Comparison of ENCODE assay signal across 20 cellular contexts in the genomic region with DNA sequence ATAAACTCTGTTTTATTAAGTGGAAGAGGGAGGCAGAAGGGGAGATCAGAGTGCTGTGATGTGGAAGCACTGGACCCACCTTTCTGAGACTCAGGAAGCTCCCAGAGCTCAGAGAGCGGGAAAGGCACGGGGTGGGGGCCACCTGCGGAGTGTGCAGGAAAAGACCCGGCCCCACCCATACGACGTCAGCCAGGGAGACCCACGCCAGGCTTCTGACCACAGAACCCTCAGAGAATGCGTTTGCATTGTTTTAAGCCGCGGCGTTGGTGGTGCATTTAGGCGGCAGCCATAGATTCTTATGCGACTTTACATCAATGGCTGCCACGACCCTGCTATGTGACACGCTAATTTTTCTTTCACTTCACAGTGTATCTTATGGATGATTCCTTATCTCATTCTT.
"Had no signal": no experiment of that assay in that cellular context is flagged by ENCODE, and none has a peak within 500 bp of the region (broad histone marks: within the 10 kb centered on the region; RNA-seq: fewer than 3 reads in every experiment).

No MANE protein-coding gene starts in this region.

- ATAC-seq: left lobe of liver; mucosa of descending colon; pancreas; right lobe of liver; stimulated activated effector memory CD8-positive, alpha-beta T cell treated with anti-CD3 and anti-CD28 coated beads, Interleukin-12 subunit alpha, Interleukin-12 subunit beta, amount 100 ng/mL, for 72 hours had no signal

- DNase-seq: dermis blood vessel endothelial cell; effector memory CD4-positive, alpha-beta T cell; head of caudate nucleus; kidney; mesenchymal stem cell; mucosa of descending colon; naive B cell; nephron progenitor cell; occipital lobe; right lobe of liver; stimulated activated CD4-positive, alpha-beta T cell treated with anti-CD3 and anti-CD28 coated beads, Interleukin-2, amount 100 ng/mL, for 24 hours; stimulated activated CD4-positive, alpha-beta T cell treated with anti-CD3 and anti-CD28 coated beads, Interleukin-4, amount 100 ng/mL, for 24 hours; stimulated activated naive CD4-positive, alpha-beta T cell treated with Interleukin-2 at 50 U/mL for 16 hours; stomach; thyroid gland; trophoblast cell had no signal

- H3K4me1 Mint-ChIP-seq: mesothelial cell of epicardium; naive B cell; stimulated activated effector memory CD8-positive, alpha-beta T cell treated with anti-CD3 and anti-CD28 coated beads, Interleukin-12 subunit alpha, Interleukin-12 subunit beta, amount 100 ng/mL, for 72 hours had no signal

- H3K27ac Mint-ChIP-seq: mesothelial cell of epicardium; naive B cell; nephron progenitor cell; stimulated activated effector memory CD8-positive, alpha-beta T cell treated with anti-CD3 and anti-CD28 coated beads, Interleukin-12 subunit alpha, Interleukin-12 subunit beta, amount 100 ng/mL, for 72 hours had no signal

- H3K4me3 Mint-ChIP-seq: mesothelial cell of epicardium; naive B cell; nephron progenitor cell; stimulated activated effector memory CD8-positive, alpha-beta T cell treated with anti-CD3 and anti-CD28 coated beads, Interleukin-12 subunit alpha, Interleukin-12 subunit beta, amount 100 ng/mL, for 72 hours had no signal

- H3K36me3 Mint-ChIP-seq: mesothelial cell of epicardium; stimulated activated effector memory CD8-positive, alpha-beta T cell treated with anti-CD3 and anti-CD28 coated beads, Interleukin-12 subunit alpha, Interleukin-12 subunit beta, amount 100 ng/mL, for 72 hours had no signal
